Comparison of ENCODE assay signal across 23 cellular contexts in the genomic region with DNA sequence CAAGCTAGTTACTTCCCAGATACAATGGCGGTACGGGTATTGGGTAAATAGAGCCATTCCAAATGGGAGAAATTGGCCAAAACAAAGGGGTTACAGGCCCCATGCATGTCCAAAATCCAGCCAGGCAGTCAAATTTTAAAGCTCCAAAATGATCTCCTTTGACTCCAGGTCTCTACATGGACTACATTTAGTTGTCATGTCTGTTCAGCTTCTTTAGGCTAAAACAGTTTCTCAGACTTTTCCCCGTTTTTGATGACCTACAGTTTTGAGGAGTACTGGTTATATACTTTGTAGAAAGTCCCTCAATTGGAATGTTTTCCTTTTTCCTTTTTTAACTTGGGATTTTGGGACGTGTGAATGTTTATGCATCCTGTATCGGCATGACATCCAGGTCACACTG. TPM values are rescaled to one million over a fixed set of nuclear protein-coding genes. Genes with fewer than 3 reads are reported as not detected.
DNase-seq lines count a peak whose midpoint lies in the region; ATAC-seq, FAIRE-seq and TF ChIP-seq lines count a peak whose summit lies in the region.
"Had no signal": no experiment of that assay in that cellular context is flagged by ENCODE, and none has a peak within 500 bp of the region (broad histone marks: within the 10 kb centered on the region; RNA-seq: fewer than 3 reads in every experiment).

No MANE protein-coding gene starts in this region.

- FAIRE-seq in HepG2 (lab: Jason Lieb, UNC) = no peak
- FAIRE-seq: A204.1, G401.6, GM12878, GM19239 had no signal

- H3K36me3 ChIP-seq in HepG2 (replicated peaks in 1 of 2; ENCODE audit: control insufficient read depth in 1 of 2, insufficient read depth in 2 of 2, low read length in 2 of 2) (no peaks in the 10 kb centered on the region), right lobe of liver (no peaks in the 10 kb centered on the region), neuronal stem cell (replicated peaks in 1 of 2; ENCODE audit: control insufficient read depth in 2 of 2, insufficient read depth in 2 of 2, low read length in 2 of 2) (no peaks in the 10 kb centered on the region), thoracic aorta (no peaks in the 10 kb centered on the region), smooth muscle cell (ENCODE audit: low read depth) (no peaks in the 10 kb centered on the region)

- H2BK15ac ChIP-seq in neuronal stem cell (ENCODE audit: low read length) = no peak overlapping the region

- no peak overlapping the region for H3K4me2 ChIP-seq in HepG2 (ENCODE audit: low read depth, low read length)
- H3K4me2 ChIP-seq in neuronal stem cell (ENCODE audit: insufficient read depth, low read length, poor library complexity, severe bottlenecking) = no peak overlapping the region
- no peak overlapping the region for H3K4me2 ChIP-seq in smooth muscle cell
- H3K4me2 ChIP-seq: BLaER1, GM23338 had no signal

- TF ChIP-seq RAD21 in HepG2 (CRISPR knock-in tag; IDR thresholded peaks at IDR 0.05) = no peak

- H4K20me1 ChIP-seq in HepG2 (ENCODE audit: insufficient read depth, low read length) (peaks cover 14% of the 10 kb centered on the region), smooth muscle cell (ENCODE audit: low read depth) (peaks cover 12% of the 10 kb centered on the region)

- no peak overlapping the region for H2BK12ac ChIP-seq in neuronal stem cell (ENCODE audit: low read length)

- no peaks in the 10 kb centered on the region for H3K27me3 ChIP-seq in HepG2 (ENCODE audit: control insufficient read depth in 1 of 2, insufficient read depth in 2 of 2, low read length in 2 of 2)
- no peaks in the 10 kb centered on the region for H3K27me3 ChIP-seq in right lobe of liver
- peaks cover 0 to 7% (median 0%) of the 10 kb centered on the region in 3 experiments for H3K27me3 ChIP-seq in neuronal stem cell (ENCODE audit: control insufficient read depth in 3 of 3, insufficient read depth in 3 of 3, low read depth in 1 of 3, low read length in 3 of 3)
- H3K27me3 ChIP-seq in thoracic aorta (replicated peaks; ENCODE audit: insufficient read depth) = no peaks in the 10 kb centered on the region
- H3K27me3 ChIP-seq in smooth muscle cell (ENCODE audit: low read depth) = no peaks in the 10 kb centered on the region
- H3K27me3 ChIP-seq: BLaER1 had no signal

- no peak overlapping the region for H3K23ac ChIP-seq in neuronal stem cell (ENCODE audit: low read depth, low read length, poor library complexity)

- intact Hi-C loops in HepG2 (cut with micrococcal nuclease; ENCODE audit: unreplicated experiment) (loop anchor here (5.0 kb wide), 1 partner anchor 34 kb away; no protein-coding TSS in a partner anchor), right lobe of liver (cut with DNase I) (no loop called here)

- H3K4me3 ChIP-seq in HepG2 (replicated peaks in 1 of 3; ENCODE audit: insufficient read depth in 1 of 3, low read depth in 2 of 3, low read length in 3 of 3) = no peak overlapping the region
- no peak overlapping the region for H3K4me3 ChIP-seq in right lobe of liver
- H3K4me3 ChIP-seq in neuronal stem cell (ENCODE audit: low read length in 2 of 2) = no peak overlapping the region
- H3K4me3 ChIP-seq in thoracic aorta = no peak overlapping the region
- H3K4me3 ChIP-seq in smooth muscle cell = no peak overlapping the region
- H3K4me3 ChIP-seq: BLaER1, GM12878, GM23338 had no signal

- no peak for TF ChIP-seq EP300 in HepG2 (IDR thresholded peaks at IDR 0.05; ENCODE audit: low read depth in 2 of 2, low read length in 2 of 2)
- TF ChIP-seq EP300 in HepG2 (CRISPR knock-in tag; IDR thresholded peaks at IDR 0.05; ENCODE audit: borderline replicate concordance) = no peak

- no TSS peak for BruUV-seq in HepG2 (replicated peaks; lab: Mats Ljungman, UMichigan)

- H4K91ac ChIP-seq in neuronal stem cell (ENCODE audit: low read depth, low read length, poor library complexity) = no peak overlapping the region

- no peak for ATAC-seq in HepG2
- ATAC-seq in right lobe of liver = no peak
- no peak for ATAC-seq in thoracic aorta (ENCODE audit: insufficient number of reproducible peaks, low FRiP score, low read depth)
- ATAC-seq: CD8-positive, alpha-beta T cell; GM12878; GM23338; HCT116 had no signal

- H3K9me3 ChIP-seq in HepG2 (ENCODE audit: low read length) (peaks cover 2% of the 10 kb centered on the region), right lobe of liver (no peaks in the 10 kb centered on the region), neuronal stem cell (replicated peaks in 1 of 2; ENCODE audit: control insufficient read depth in 2 of 2, insufficient read depth in 1 of 2, low read depth in 1 of 2, low read length in 2 of 2) (no peaks in the 10 kb centered on the region), thoracic aorta (no peaks in the 10 kb centered on the region), smooth muscle cell (replicated peaks; ENCODE audit: low read depth) (no peaks in the 10 kb centered on the region)
- H3K9me3 ChIP-seq: Caco-2 had no signal

- H2AK5ac ChIP-seq in neuronal stem cell (ENCODE audit: low read depth, low read length) = no peak overlapping the region

- no peak overlapping the region for H3K4ac ChIP-seq in neuronal stem cell (ENCODE audit: low read length)

- peaks cover 13% of the 10 kb centered on the region for H3F3A ChIP-seq in smooth muscle cell (ENCODE audit: low read depth)

- H3K9ac ChIP-seq in HepG2 (ENCODE audit: insufficient read depth, low read depth, low read length) (no peak overlapping the region), neuronal stem cell (ENCODE audit: low read depth, low read length, poor library complexity) (peak overlapping the region; percentile 3), smooth muscle cell (ENCODE audit: low read depth) (no peak overlapping the region)
- H3K9ac ChIP-seq: BLaER1 had no signal

- no peak overlapping the region for H2AFZ ChIP-seq in HepG2 (ENCODE audit: low read length)
- no peak overlapping the region for H2AFZ ChIP-seq in neuronal stem cell (ENCODE audit: low read length)
- H2AFZ ChIP-seq in smooth muscle cell (ENCODE audit: low read depth) = no peak overlapping the region
- H2AFZ ChIP-seq: GM23338 had no signal

- CTCF ChIA-PET in HepG2 (lab: Yijun Ruan, JAX; ENCODE audit: low intra/inter-chr PET ratio, low total read pairs) = no interaction called here

- no peak overlapping the region for H2BK5ac ChIP-seq in neuronal stem cell (ENCODE audit: low read length)

- POLR2A ChIA-PET in HepG2 (lab: Yijun Ruan, JAX) = no interaction called here

- no peak overlapping the region for H4K8ac ChIP-seq in neuronal stem cell (ENCODE audit: low read depth, low read length)

- peaks cover 3% of the 10 kb centered on the region for H3K79me1 ChIP-seq in neuronal stem cell (ENCODE audit: low read depth, low read length)

- no peak overlapping the region for H3K14ac ChIP-seq in neuronal stem cell (ENCODE audit: low read length)

- WGBS in HepG2 (ENCODE audit: low lambda C conversion rate) = 96% methylated on average over 5 of the region's 5 CpGs
- WGBS in right lobe of liver (ENCODE audit: insufficient coverage, low coverage, low lambda C conversion rate, missing lambda C conversion rate) = 74% methylated on average over 5 of the region's 5 CpGs
- WGBS in neuronal stem cell (ENCODE audit: extremely low coverage in 2 of 2, insufficient read length in 2 of 2, insufficient replicate concordance in 1 of 2), 2 donors = no CpG with 5 or more reads among the region's 5 CpGs
- WGBS in smooth muscle cell (ENCODE audit: low lambda C conversion rate) = 75% methylated on average over 5 of the region's 5 CpGs

- DNase-seq in HepG2 (ENCODE audit: low spot score) (no peak), right lobe of liver (no peak), neuronal stem cell (ENCODE audit: low spot score) (no peak), thoracic aorta (ENCODE audit: low spot score) (no peak), cerebellar nuclear complex (lab: John Stamatoyannopoulos, UW) (no peak), GF-D8 (lab: John Stamatoyannopoulos, UW) (no peak), smooth muscle cell (lab: John Stamatoyannopoulos, UW; ENCODE audit: unreplicated experiment) (no peak)
- DNase-seq in activated CD8-positive, alpha-beta memory T cell treated with anti-CD3 and anti-CD28 coated beads, Interleukin-2, amount 50 U/mL, for 48 hours = no peak
- DNase-seq: Caco-2; CD4-positive, CD25-positive, alpha-beta regulatory T cell; CD8-positive, alpha-beta T cell; DMS153; DND-41; H9 had no signal

- H3K79me2 ChIP-seq in HepG2 (ENCODE audit: insufficient read depth, low read length) (peaks cover 77% of the 10 kb centered on the region), smooth muscle cell (ENCODE audit: low read depth) (peaks cover 13% of the 10 kb centered on the region)

- no peak overlapping the region for H3K27ac ChIP-seq in HepG2 (ENCODE audit: extremely low read length, insufficient read depth, low read length)
- H3K27ac ChIP-seq in right lobe of liver = no peak overlapping the region
- H3K27ac ChIP-seq in neuronal stem cell (replicated peaks; ENCODE audit: low read length) = no peak overlapping the region
- H3K27ac ChIP-seq in thoracic aorta = peak overlapping the region; percentile 15 to 28
- H3K27ac ChIP-seq in smooth muscle cell (ENCODE audit: low read depth) = no peak overlapping the region
- H3K27ac ChIP-seq: 22Rv1, BLaER1, C4-2B had no signal

- peaks cover 84% of the 10 kb centered on the region for H3K4me1 ChIP-seq in HepG2 (ENCODE audit: insufficient read depth, low read length)
- peaks cover 0 to 38% (median 13%) of the 10 kb centered on the region in 4 donors for H3K4me1 ChIP-seq in right lobe of liver
- peaks cover 7 to 18% of the 10 kb centered on the region in 2 donors for H3K4me1 ChIP-seq in neuronal stem cell (ENCODE audit: control insufficient read depth in 2 of 2, insufficient read depth in 1 of 2, low read depth in 1 of 2, low read length in 2 of 2)
- H3K4me1 ChIP-seq in thoracic aorta (ENCODE audit: control insufficient read depth in 1 of 2, low read depth in 2 of 2) = peaks cover 39 to 66% of the 10 kb centered on the region in 2 donors
- peaks cover 14% of the 10 kb centered on the region for H3K4me1 ChIP-seq in smooth muscle cell (ENCODE audit: low read depth)

- no peak for TF ChIP-seq CTCF in HepG2 (CRISPR knock-in tag; IDR thresholded peaks at IDR 0.05)
- TF ChIP-seq CTCF in right lobe of liver (IDR thresholded peaks at IDR 0.05) = no peak
- no peak for TF ChIP-seq CTCF in thoracic aorta (IDR thresholded peaks at IDR 0.05)
- TF ChIP-seq CTCF in smooth muscle cell (IDR thresholded peaks at IDR 0.05; ENCODE audit: borderline replicate concordance, insufficient read depth, poor library complexity, severe bottlenecking) = no peak

- TF ChIP-seq POLR2A in HepG2 (IDR thresholded peaks at IDR 0.05; ENCODE audit: insufficient read depth in 1 of 2, low read depth in 2 of 2, low read length in 2 of 2) = no peak
- TF ChIP-seq POLR2A in right lobe of liver (IDR thresholded peaks at IDR 0.05) = no peak

- no peak overlapping the region for H2BK120ac ChIP-seq in neuronal stem cell (ENCODE audit: low read depth, low read length)

- in situ Hi-C loops in HepG2 (cut with HindIII; ENCODE audit: extremely low pct_ligation_motif_present, low pct_unique_long_range_greater_than_20kb) = no loop called here

- H3K18ac ChIP-seq in neuronal stem cell (ENCODE audit: low read length) = no peak overlapping the region

RNA-seq across cellular contexts. Expression of a gene that starts 4.7 kb away (rescaled TPM):
- total RNA-seq in HepG2 (2016; rRNA removed; fragmentation: Illumina TruSeq; extraction: Trizol) = 6.6 and 7.4 TPM in 2 replicates
- total RNA-seq in HepG2 (2016; cell fraction: cytosol; rRNA removed; fragmentation: Illumina TruSeq; extraction: Trizol; ENCODE audit: low read depth) = 1.7 and 2.3 TPM in 2 replicates
- total RNA-seq in HepG2 (2016; cell fraction: insoluble cytoplasmic fraction; rRNA removed; fragmentation: Illumina TruSeq; extraction: Trizol) = 6.1 and 6.6 TPM in 2 replicates
- 2.8 and 2.9 TPM in 2 replicates for total RNA-seq in HepG2 (2016; cell fraction: membrane; rRNA removed; fragmentation: Illumina TruSeq; extraction: Trizol)
- total RNA-seq in HepG2 (2016; cell fraction: nucleus; rRNA removed; fragmentation: Illumina TruSeq; extraction: Trizol) = 8.2 and 14.2 TPM in 2 replicates
- polyA plus RNA-seq in HepG2 (2011; rRNA removed) = 2.8 and 3.2 TPM in 2 replicates
- polyA plus RNA-seq in HepG2 (2011; cell fraction: cytosol; rRNA removed) = 1.8 and 2.3 TPM in 2 replicates
- 4.3 and 4.9 TPM in 2 replicates for polyA plus RNA-seq in HepG2 (2011; cell fraction: nucleus; rRNA removed)
- 2.9 and 4.9 TPM in 2 replicates for polyA plus RNA-seq in HepG2 (2012)
- polyA plus RNA-seq in HepG2 (2016; cell fraction: cytosol; fragmentation: Illumina TruSeq; extraction: Trizol; ENCODE audit: low read depth) = 0.17 and 0.21 TPM in 2 replicates
- polyA plus RNA-seq in HepG2 (2016; cell fraction: insoluble cytoplasmic fraction; fragmentation: Illumina TruSeq; extraction: Trizol; ENCODE audit: low read depth) = 3.7 and 4.3 TPM in 2 replicates
- 0.42 and 0.64 TPM in 2 replicates for polyA plus RNA-seq in HepG2 (2016; cell fraction: membrane; fragmentation: Illumina TruSeq; extraction: Trizol; ENCODE audit: low read depth)
- 14.0 and 14.9 TPM in 2 replicates for polyA plus RNA-seq in HepG2 (2016; cell fraction: nucleus; fragmentation: Illumina TruSeq; extraction: Trizol; ENCODE audit: insufficient read depth, low read depth)
- 3.9 and 6.2 TPM in 2 replicates for polyA minus RNA-seq in HepG2 (2011; rRNA and poly(A)+ RNA removed; ENCODE audit: low replicate concordance)
- polyA minus RNA-seq in HepG2 (2011; cell fraction: cytosol; rRNA and poly(A)+ RNA removed) = 4.0 and 4.6 TPM in 2 replicates
- polyA minus RNA-seq in HepG2 (2011; cell fraction: nucleus; rRNA and poly(A)+ RNA removed) = 7.8 and 12.2 TPM in 2 replicates
- 10 to 100 TPM in 1 of 6 experiments, 1 to 10 TPM in 5; 3.3 to 10.2 (median 6.6) TPM for total RNA-seq in right lobe of liver
- 2.2 TPM for polyA plus RNA-seq in neuronal stem cell (2013, experiment 1 of 2)
- 2.2 TPM for polyA plus RNA-seq in neuronal stem cell (2013, experiment 2 of 2)
- 10 to 100 TPM; 36.0 to 62.4 TPM for total RNA-seq in thoracic aorta
- 1.4 and 4.1 TPM in 2 replicates for total RNA-seq in smooth muscle cell
- polyA plus RNA-seq in smooth muscle cell = 0.57 and 1.9 TPM in 2 replicates

Comparison
In these comparisons a context has a peak if more than half of its experiments do, and no peak if none do; other contexts are left out.
1. H3K27ac ChIP-seq: peak in thoracic aorta (2 of 2); none in HepG2 (single experiment), right lobe of liver (0 of 3), neuronal stem cell (single experiment) and smooth muscle cell (single experiment).